In genomic region chr21:10325546-10325945, GRCh38 we compare ENCODE assay signal across 8 cellular contexts.
A peak's percentile ranks its signal among the peaks of the same experiment; 100 is the strongest.
DNase-seq lines count a peak whose midpoint lies in the region; ATAC-seq, FAIRE-seq and TF ChIP-seq lines count a peak whose summit lies in the region.
"Not testable (repeated sequence)": the region's sequence is repeated elsewhere in the genome, so short reads cannot be mapped to it uniquely, and the experiment has no call there.

No MANE protein-coding gene starts in this region.

- H3K4me1 ChIP-seq in endothelial cell of umbilical vein (ENCODE audit: control insufficient read depth, extremely low read depth, insufficient read depth, low read length), result not testable (repeated sequence)

- not testable (repeated sequence) for H3K27me3 ChIP-seq in endothelial cell of umbilical vein (ENCODE audit: control insufficient read depth in 2 of 2, insufficient read depth in 2 of 2, low read length in 2 of 2)

- FAIRE-seq in endothelial cell of umbilical vein (lab: Jason Lieb, UNC), result not testable (repeated sequence)

- not testable (repeated sequence) for H3K9me3 ChIP-seq in endothelial cell of umbilical vein (replicated peaks; ENCODE audit: control insufficient read depth, insufficient read depth, low read length)

- not testable (repeated sequence) for H3K4me2 ChIP-seq in endothelial cell of umbilical vein (ENCODE audit: insufficient read depth, low read length)

- H3K9ac ChIP-seq in endothelial cell of umbilical vein (replicated peaks; ENCODE audit: extremely low read depth, insufficient read depth, low read length), result not testable (repeated sequence)

- H3K9me1 ChIP-seq in endothelial cell of umbilical vein (replicated peaks; ENCODE audit: control insufficient read depth, extremely low read depth, insufficient read depth, low read length), result not testable (repeated sequence)

- not testable (repeated sequence) for H3K4me3 ChIP-seq in LNCaP clone FGC (ENCODE audit: low read depth, low read length); endothelial cell of umbilical vein (replicated peaks in 1 of 3; ENCODE audit: insufficient read depth in 1 of 3, low read depth in 1 of 3, low read length in 3 of 3)

- peak; percentile 94 for ATAC-seq in GM19455 (IDR thresholded peaks at IDR 0.05; ENCODE audit: unreplicated experiment)
- peak; percentile 86 for ATAC-seq in HG02981 (IDR thresholded peaks at IDR 0.05; ENCODE audit: unreplicated experiment)
- ATAC-seq in left lobe of liver, result peak; percentile 78

- DNase-seq in Ammon's horn (ENCODE audit: low spot score) (peak; percentile 92), LNCaP clone FGC (ENCODE audit: low read depth) (peak; percentile 87), endothelial cell of umbilical vein (ENCODE audit: low read depth, low spot score) (peak; percentile 98), left lobe of liver (ENCODE audit: low spot score) (peak; percentile 78)
- peak; percentile 74 for DNase-seq in activated CD8-positive, alpha-beta memory T cell treated with anti-CD3 and anti-CD28 coated beads, Interleukin-2, amount 50 U/mL, for 48 hours
- peak; percentile 29 for DNase-seq in stimulated activated CD4-positive, alpha-beta T cell treated with anti-CD3 and anti-CD28 coated beads, Interleukin-15, amount 100 ng/mL, for 24 hours

- H4K20me1 ChIP-seq in endothelial cell of umbilical vein (replicated peaks; ENCODE audit: control insufficient read depth, extremely low read depth, insufficient read depth, low read length), result not testable (repeated sequence)

- dilution Hi-C loops in endothelial cell of umbilical vein (cut with MboI; ENCODE audit: extremely low pct_ligation_motif_present, low sequenced_read_pairs), result not testable (repeated sequence)

- not testable (repeated sequence) for BruUV-seq in endothelial cell of umbilical vein (replicated peaks; lab: Mats Ljungman, UMichigan)

- not testable (repeated sequence) for H3K27ac ChIP-seq in endothelial cell of umbilical vein (ENCODE audit: insufficient read depth, low read depth, low read length)

- TF ChIP-seq POLR2A in endothelial cell of umbilical vein (IDR thresholded peaks at IDR 0.05; ENCODE audit: low read depth, low read length), result not testable (repeated sequence)

- intact Hi-C loops in endothelial cell of umbilical vein (cut with micrococcal nuclease), result not testable (repeated sequence)

- not testable (repeated sequence) for H3K36me3 ChIP-seq in endothelial cell of umbilical vein (ENCODE audit: control insufficient read depth in 2 of 2, extremely low read depth in 1 of 2, insufficient read depth in 2 of 2, low read length in 2 of 2)

- POLR2A ChIA-PET in endothelial cell of umbilical vein (lab: Charles Lee), result not testable (repeated sequence)

- not testable (repeated sequence) for H3K79me2 ChIP-seq in endothelial cell of umbilical vein (ENCODE audit: control insufficient read depth, insufficient read depth, low read length)

- not testable (repeated sequence) for TF ChIP-seq CTCF in LNCaP clone FGC (IDR thresholded peaks at IDR 0.05; ENCODE audit: control insufficient read depth, extremely low read depth, insufficient read depth); endothelial cell of umbilical vein (IDR thresholded peaks at IDR 0.05; ENCODE audit: extremely low read depth in 1 of 2, insufficient read depth in 1 of 2, low read depth in 1 of 2, low read length in 2 of 2)

- not testable (repeated sequence) for H2AFZ ChIP-seq in endothelial cell of umbilical vein (ENCODE audit: low read depth, low read length)

- CTCF ChIA-PET in endothelial cell of umbilical vein (lab: Charles Lee), result not testable (repeated sequence)

Comparison
In these comparisons a context has a peak if more than half of its experiments do, and no peak if none do; other contexts are left out.
1. DNase-seq: peak in every context shown above with its lines; median percentile 98 in endothelial cell of umbilical vein; 92 in Ammon's horn; 87 in LNCaP clone FGC; 78 in left lobe of liver; 74 in activated CD8-positive, alpha-beta memory T cell treated with anti-CD3 and anti-CD28 coated beads, Interleukin-2, amount 50 U/mL, for 48 hours; 29 in stimulated activated CD4-positive, alpha-beta T cell treated with anti-CD3 and anti-CD28 coated beads, Interleukin-15, amount 100 ng/mL, for 24 hours.